In the genomic region with DNA sequence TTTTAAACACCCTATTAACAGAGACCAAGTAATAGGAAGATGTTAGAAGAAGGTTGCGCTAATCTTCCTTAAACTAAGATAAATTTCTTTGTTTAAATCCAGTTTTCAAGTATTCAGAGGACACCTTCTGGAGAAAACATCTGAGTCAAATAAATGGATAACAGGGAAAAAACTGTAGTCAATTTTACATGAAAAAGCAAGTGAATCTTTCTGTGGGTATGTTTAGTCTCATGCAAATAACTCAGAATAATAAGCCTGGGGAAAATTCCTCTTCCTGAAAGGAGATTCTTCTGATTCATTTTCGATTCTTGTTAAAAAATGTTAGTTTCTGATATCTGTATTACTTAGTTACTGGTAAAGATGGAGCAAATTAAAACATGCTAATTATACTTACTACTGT, we compare ENCODE assay signal across 2 cellular contexts.
TF ChIP-seq lines count a peak whose summit lies in the region.

No MANE protein-coding gene starts in this region.

TF ChIP-seq in GM23338, 12 proteins besides CTCF, POLR2A, EP300 and RAD21 (continued from another document):
- TF ChIP-seq, protein P1, sequence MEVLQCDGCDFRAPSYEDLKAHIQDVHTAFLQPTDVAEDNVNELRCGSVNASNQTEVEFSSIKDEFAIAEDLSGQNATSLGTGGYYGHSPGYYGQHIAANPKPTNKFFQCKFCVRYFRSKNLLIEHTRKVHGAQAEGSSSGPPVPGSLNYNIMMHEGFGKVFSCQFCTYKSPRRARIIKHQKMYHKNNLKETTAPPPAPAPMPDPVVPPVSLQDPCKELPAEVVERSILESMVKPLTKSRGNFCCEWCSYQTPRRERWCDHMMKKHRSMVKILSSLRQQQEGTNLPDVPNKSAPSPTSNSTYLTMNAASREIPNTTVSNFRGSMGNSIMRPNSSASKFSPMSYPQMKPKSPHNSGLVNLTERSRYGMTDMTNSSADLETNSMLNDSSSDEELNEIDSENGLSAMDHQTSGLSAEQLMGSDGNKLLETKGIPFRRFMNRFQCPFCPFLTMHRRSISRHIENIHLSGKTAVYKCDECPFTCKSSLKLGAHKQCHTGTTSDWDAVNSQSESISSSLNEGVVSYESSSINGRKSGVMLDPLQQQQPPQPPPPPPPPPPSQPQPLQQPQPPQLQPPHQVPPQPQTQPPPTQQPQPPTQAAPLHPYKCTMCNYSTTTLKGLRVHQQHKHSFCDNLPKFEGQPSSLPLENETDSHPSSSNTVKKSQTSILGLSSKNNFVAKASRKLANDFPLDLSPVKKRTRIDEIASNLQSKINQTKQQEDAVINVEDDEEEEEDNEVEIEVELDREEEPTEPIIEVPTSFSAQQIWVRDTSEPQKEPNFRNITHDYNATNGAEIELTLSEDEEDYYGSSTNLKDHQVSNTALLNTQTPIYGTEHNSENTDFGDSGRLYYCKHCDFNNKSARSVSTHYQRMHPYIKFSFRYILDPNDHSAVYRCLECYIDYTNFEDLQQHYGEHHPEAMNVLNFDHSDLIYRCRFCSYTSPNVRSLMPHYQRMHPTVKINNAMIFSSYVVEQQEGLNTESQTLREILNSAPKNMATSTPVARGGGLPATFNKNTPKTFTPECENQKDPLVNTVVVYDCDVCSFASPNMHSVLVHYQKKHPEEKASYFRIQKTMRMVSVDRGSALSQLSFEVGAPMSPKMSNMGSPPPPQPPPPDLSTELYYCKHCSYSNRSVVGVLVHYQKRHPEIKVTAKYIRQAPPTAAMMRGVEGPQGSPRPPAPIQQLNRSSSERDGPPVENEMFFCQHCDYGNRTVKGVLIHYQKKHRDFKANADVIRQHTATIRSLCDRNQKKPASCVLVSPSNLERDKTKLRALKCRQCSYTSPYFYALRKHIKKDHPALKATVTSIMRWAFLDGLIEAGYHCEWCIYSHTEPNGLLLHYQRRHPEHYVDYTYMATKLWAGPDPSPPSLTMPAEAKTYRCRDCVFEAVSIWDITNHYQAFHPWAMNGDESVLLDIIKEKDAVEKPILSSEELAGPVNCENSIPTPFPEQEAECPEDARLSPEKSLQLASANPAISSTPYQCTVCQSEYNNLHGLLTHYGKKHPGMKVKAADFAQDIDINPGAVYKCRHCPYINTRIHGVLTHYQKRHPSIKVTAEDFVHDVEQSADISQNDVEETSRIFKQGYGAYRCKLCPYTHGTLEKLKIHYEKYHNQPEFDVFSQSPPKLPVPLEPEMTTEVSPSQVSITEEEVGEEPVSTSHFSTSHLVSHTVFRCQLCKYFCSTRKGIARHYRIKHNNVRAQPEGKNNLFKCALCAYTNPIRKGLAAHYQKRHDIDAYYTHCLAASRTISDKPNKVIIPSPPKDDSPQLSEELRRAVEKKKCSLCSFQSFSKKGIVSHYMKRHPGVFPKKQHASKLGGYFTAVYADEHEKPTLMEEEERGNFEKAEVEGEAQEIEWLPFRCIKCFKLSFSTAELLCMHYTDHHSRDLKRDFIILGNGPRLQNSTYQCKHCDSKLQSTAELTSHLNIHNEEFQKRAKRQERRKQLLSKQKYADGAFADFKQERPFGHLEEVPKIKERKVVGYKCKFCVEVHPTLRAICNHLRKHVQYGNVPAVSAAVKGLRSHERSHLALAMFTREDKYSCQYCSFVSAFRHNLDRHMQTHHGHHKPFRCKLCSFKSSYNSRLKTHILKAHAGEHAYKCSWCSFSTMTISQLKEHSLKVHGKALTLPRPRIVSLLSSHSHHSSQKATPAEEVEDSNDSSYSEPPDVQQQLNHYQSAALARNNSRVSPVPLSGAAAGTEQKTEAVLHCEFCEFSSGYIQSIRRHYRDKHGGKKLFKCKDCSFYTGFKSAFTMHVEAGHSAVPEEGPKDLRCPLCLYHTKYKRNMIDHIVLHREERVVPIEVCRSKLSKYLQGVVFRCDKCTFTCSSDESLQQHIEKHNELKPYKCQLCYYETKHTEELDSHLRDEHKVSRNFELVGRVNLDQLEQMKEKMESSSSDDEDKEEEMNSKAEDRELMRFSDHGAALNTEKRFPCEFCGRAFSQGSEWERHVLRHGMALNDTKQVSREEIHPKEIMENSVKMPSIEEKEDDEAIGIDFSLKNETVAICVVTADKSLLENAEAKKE (CRISPR knock-in tag; IDR thresholded peaks at IDR 0.05): no peak
- TF ChIP-seq ZNF114 (CRISPR knock-in tag; IDR thresholded peaks at IDR 0.05) (no peak), CREB1 (CRISPR knock-in tag; IDR thresholded peaks at IDR 0.05; ENCODE audit: low read depth) (no peak), REST (IDR thresholded peaks at IDR 0.05; ENCODE audit: unreplicated experiment) (no peak)

TF ChIP-seq in WTC11, 78 proteins besides CTCF, POLR2A, EP300 and RAD21 (continued from another document):
- TF ChIP-seq, protein P2, sequence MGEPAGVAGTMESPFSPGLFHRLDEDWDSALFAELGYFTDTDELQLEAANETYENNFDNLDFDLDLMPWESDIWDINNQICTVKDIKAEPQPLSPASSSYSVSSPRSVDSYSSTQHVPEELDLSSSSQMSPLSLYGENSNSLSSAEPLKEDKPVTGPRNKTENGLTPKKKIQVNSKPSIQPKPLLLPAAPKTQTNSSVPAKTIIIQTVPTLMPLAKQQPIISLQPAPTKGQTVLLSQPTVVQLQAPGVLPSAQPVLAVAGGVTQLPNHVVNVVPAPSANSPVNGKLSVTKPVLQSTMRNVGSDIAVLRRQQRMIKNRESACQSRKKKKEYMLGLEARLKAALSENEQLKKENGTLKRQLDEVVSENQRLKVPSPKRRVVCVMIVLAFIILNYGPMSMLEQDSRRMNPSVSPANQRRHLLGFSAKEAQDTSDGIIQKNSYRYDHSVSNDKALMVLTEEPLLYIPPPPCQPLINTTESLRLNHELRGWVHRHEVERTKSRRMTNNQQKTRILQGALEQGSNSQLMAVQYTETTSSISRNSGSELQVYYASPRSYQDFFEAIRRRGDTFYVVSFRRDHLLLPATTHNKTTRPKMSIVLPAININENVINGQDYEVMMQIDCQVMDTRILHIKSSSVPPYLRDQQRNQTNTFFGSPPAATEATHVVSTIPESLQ (CRISPR knock-in tag; IDR thresholded peaks at IDR 0.05): no peak
- TF ChIP-seq GRHL2 (CRISPR knock-in tag; IDR thresholded peaks at IDR 0.05; ENCODE audit: insufficient replicate concordance, severe bottlenecking): no peak
- no peak for TF ChIP-seq SOX15 (CRISPR knock-in tag; IDR thresholded peaks at IDR 0.05)
TF ChIP-seq in WTC11: peak in this region for 0.
